8 cellular contexts compared by ENCODE assay signal in the genomic region with DNA sequence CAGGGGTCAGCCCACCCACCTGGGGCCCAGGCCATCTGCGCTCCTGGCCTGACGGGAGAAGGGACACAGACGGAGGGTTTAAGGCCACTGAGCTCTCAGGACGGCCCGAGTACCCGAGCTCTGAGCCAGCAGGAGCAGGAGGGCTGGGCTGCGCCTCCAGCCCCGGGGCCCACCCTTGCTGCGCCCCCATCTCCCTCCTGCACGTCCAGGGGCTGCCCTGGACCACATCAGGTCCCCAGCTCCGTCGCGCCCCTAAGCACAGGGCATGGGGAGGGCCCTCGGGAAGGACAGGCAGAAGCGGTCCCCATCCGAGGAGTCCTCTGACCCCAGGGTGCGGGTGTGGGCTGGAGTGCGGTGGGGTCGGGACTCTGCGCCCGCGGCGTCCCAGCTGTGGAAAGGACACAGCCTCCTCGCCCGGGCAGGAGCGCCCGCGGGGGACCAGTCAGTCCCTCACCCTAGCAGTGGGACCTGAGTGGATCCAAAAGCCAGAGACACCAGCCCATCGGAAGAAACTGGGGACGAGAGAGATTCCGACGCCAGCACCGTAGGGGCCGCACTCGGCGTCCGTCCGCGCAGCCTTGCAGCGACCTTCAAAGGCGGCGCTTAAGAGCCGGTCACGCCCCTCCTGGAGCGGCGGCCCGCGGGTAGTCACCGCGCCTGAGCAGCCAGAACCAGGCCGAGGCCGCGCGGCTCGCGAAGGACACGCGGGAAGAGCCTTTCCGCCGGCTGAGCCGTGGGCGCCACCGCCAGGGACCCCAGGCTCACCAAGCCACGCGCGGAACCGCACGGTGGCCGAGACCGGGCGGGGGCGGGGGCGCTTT. TPM values are rescaled to one million over a fixed set of nuclear protein-coding genes. Genes with fewer than 3 reads are reported as not detected.
DNase-seq lines count a peak whose midpoint lies in the region; ATAC-seq and TF ChIP-seq lines count a peak whose summit lies in the region.

No MANE protein-coding gene starts in this region.

- ATAC-seq in GM19324 (IDR thresholded peaks at IDR 0.05; ENCODE audit: low FRiP score, unreplicated experiment), result no peak

- no peak for DNase-seq in GM12864 (ENCODE audit: low read depth)
- DNase-seq in RPMI8226, result peak; percentile 29
- peak; percentile 78 for DNase-seq in ecto neural progenitor cell (ENCODE audit: low spot score)
- DNase-seq in lung microvascular endothelial cell (ENCODE audit: low read depth in 2 of 2), result peak; percentile 62 to 69
- peak; percentile 18 for DNase-seq in stimulated activated CD8-positive, alpha-beta memory T cell treated with anti-CD3 and anti-CD28 coated beads, Interleukin-15, amount 100 ng/mL, for 24 hours (ENCODE audit: low read depth)
- DNase-seq in putamen (ENCODE audit: low spot score), result no peak
- DNase-seq in NCI-H1694 treated with DMSO at 0.1 percent for 48 hours (lab: John Stamatoyannopoulos, UW), result no peak

- peak overlapping the region; percentile 36 for H3K4me3 ChIP-seq in GM12864 (ENCODE audit: low read depth, low read length)

- TF ChIP-seq CTCF in GM12864 (IDR thresholded peaks at IDR 0.05; ENCODE audit: low read depth, low read length, missing control alignments), result no peak

RNA-seq across cellular contexts. Expression of a gene that starts 15.9 kb away (rescaled TPM):
- total RNA-seq in lung microvascular endothelial cell, result under 0.01 and 0.22 TPM in 2 replicates

Comparison
In these comparisons a context has a peak if more than half of its experiments do, and no peak if none do; other contexts are left out.
1. DNase-seq: peak in RPMI8226 (single experiment), ecto neural progenitor cell (single experiment), lung microvascular endothelial cell (2 of 2) and stimulated activated CD8-positive, alpha-beta memory T cell treated with anti-CD3 and anti-CD28 coated beads, Interleukin-15, amount 100 ng/mL, for 24 hours (single experiment); none in GM12864 (single experiment), putamen (single experiment) and NCI-H1694 treated with DMSO at 0.1 percent for 48 hours (single experiment).